1 cellular context compared by ENCODE assay signal in the genomic region with DNA sequence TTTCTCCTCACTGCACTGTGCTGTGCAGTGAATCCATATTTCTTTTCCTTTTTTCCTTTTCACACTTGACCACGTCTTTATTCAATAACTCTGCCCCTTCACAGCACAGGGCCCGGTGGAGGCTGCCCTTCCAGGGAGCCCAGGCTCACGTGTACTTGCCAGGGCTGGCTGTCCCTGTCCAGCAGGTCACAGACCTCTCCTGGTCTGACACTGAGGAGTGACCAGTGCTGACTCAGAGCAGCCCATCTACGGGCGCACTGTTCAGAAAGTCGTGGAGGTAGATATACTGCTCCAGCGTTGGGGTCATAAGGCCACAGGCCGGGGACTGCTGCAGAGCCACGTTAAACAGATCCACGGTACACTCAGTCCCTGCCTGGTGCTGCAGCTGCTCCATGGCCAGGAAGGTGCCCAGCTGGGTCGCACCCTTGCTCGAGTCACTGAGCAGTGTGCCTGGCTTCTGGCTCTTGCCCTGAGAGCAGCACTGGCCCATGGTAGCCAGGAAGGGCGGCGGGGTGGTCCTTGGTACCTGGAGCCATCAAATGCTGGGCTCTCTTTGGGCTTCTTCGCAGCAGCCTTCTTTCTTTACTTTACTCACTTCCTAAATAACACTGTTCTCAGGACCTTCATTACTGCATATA.
TF ChIP-seq lines count a peak whose summit lies in the region.

No MANE protein-coding gene starts in this region.

TF ChIP-seq in SK-N-SH treated with all-trans-retinoic acid at 6 μM for 48 hours, 23 proteins besides CTCF, POLR2A, EP300 and RAD21:
- TF ChIP-seq ZNF8 (CRISPR knock-in tag; IDR thresholded peaks at IDR 0.05), result no peak
- no peak for TF ChIP-seq ZC3H10 (CRISPR knock-in tag; IDR thresholded peaks at IDR 0.05)
- no peak for TF ChIP-seq BACH2 (CRISPR knock-in tag; IDR thresholded peaks at IDR 0.05; ENCODE audit: borderline replicate concordance)
- no peak for TF ChIP-seq ESRRG (CRISPR knock-in tag; IDR thresholded peaks at IDR 0.05)
